In genomic region chr15:88465633-88466219, GRCh38 we compare ENCODE assay signal across 1 cellular context.
TF ChIP-seq lines count a peak whose summit lies in the region.

No MANE protein-coding gene starts in this region.

TF ChIP-seq in HepG2, 621 proteins besides CTCF, POLR2A, EP300 and RAD21 (continued from another document and continues in another):
- TF ChIP-seq ZNF18 (CRISPR knock-in tag; IDR thresholded peaks at IDR 0.05; ENCODE audit: insufficient replicate concordance) = no peak
- TF ChIP-seq PRPF4 (IDR thresholded peaks at IDR 0.05; ENCODE audit: low read depth, low read length, poor library complexity, severe bottlenecking) = no peak
- no peak for TF ChIP-seq ZNF276 (CRISPR knock-in tag; IDR thresholded peaks at IDR 0.05; ENCODE audit: low read depth)
- TF ChIP-seq ZFP36L2 (CRISPR knock-in tag; IDR thresholded peaks at IDR 0.05) = no peak
- no peak for TF ChIP-seq GZF1 (CRISPR knock-in tag; IDR thresholded peaks at IDR 0.05)
- peak; percentile 96 for TF ChIP-seq NR2F6 (IDR thresholded peaks at IDR 0.05)
- TF ChIP-seq NR2F6 (CRISPR knock-in tag; IDR thresholded peaks at IDR 0.05) = peak; percentile 95
- TF ChIP-seq HOXD1 (CRISPR knock-in tag; IDR thresholded peaks at IDR 0.05) = no peak
- peak; percentile 60 for TF ChIP-seq TARDBP (CRISPR knock-in tag; IDR thresholded peaks at IDR 0.05)
- TF ChIP-seq ZNF577 (CRISPR knock-in tag; IDR thresholded peaks at IDR 0.05; ENCODE audit: borderline replicate concordance, low read depth) = no peak
- no peak for TF ChIP-seq STAT6 (CRISPR knock-in tag; IDR thresholded peaks at IDR 0.05; ENCODE audit: borderline replicate concordance)
- peak; percentile 87 for TF ChIP-seq IKZF5 (CRISPR knock-in tag; IDR thresholded peaks at IDR 0.05)
- TF ChIP-seq ZNF17 (CRISPR knock-in tag; IDR thresholded peaks at IDR 0.05) = no peak
- TF ChIP-seq FUBP1 (CRISPR knock-in tag; IDR thresholded peaks at IDR 0.05; ENCODE audit: borderline replicate concordance) = no peak
- no peak for TF ChIP-seq SRF (IDR thresholded peaks at IDR 0.05; ENCODE audit: low read depth, low read length)
- TF ChIP-seq TFAP4 (IDR thresholded peaks at IDR 0.05; ENCODE audit: borderline replicate concordance, low read depth) = peak; percentile 21; the same call in 1 of the 2 replicates
- TF ChIP-seq NCOA5 (CRISPR knock-in tag; IDR thresholded peaks at IDR 0.05) = no peak
- no peak for TF ChIP-seq ARHGAP35 (CRISPR knock-in tag; IDR thresholded peaks at IDR 0.05; ENCODE audit: borderline replicate concordance)
- TF ChIP-seq ERF (CRISPR knock-in tag; IDR thresholded peaks at IDR 0.05) = peak; percentile 53; the same call in 1 of the 2 replicates
- no peak for TF ChIP-seq ZBTB1 (CRISPR knock-in tag; IDR thresholded peaks at IDR 0.05; ENCODE audit: borderline replicate concordance)
- no peak for TF ChIP-seq ZNF383 (CRISPR knock-in tag; IDR thresholded peaks at IDR 0.05; ENCODE audit: borderline replicate concordance)
- no peak for TF ChIP-seq ZNF510 (CRISPR knock-in tag; IDR thresholded peaks at IDR 0.05; ENCODE audit: low read depth)
- no peak for TF ChIP-seq SYNCRIP (IDR thresholded peaks at IDR 0.05; ENCODE audit: insufficient read depth, low read depth, low read length)
- TF ChIP-seq ZNF546 (CRISPR knock-in tag; conservative IDR thresholded peaks at IDR 0.05) = peak; percentile 65; the same call in 1 of the 2 replicates
- TF ChIP-seq GATAD1 (CRISPR knock-in tag; IDR thresholded peaks at IDR 0.05) = peak; percentile 81
- no peak for TF ChIP-seq HNRNPH1 (optimal IDR thresholded peaks at IDR 0.05; ENCODE audit: low read depth, low read length)
- TF ChIP-seq SRSF9 (IDR thresholded peaks at IDR 0.05; ENCODE audit: borderline replicate concordance, insufficient read depth, low read depth, low read length, poor library complexity, severe bottlenecking) = no peak
- no peak for TF ChIP-seq ZNF788 (CRISPR knock-in tag; IDR thresholded peaks at IDR 0.05; ENCODE audit: borderline replicate concordance)
- no peak for TF ChIP-seq MBNL3 (CRISPR knock-in tag; conservative IDR thresholded peaks at IDR 0.05)
- TF ChIP-seq ZNF781 (CRISPR knock-in tag; IDR thresholded peaks at IDR 0.05; ENCODE audit: borderline replicate concordance, not compliant biosample characterization) = no peak
- peak; percentile 36; the same call in 1 of the 2 replicates for TF ChIP-seq SIN3A (IDR thresholded peaks at IDR 0.05; ENCODE audit: borderline replicate concordance, low read depth, low read length)
- no peak for TF ChIP-seq ONECUT2 (CRISPR knock-in tag; IDR thresholded peaks at IDR 0.05)
- no peak for TF ChIP-seq YY1 (IDR thresholded peaks at IDR 0.05; ENCODE audit: insufficient read depth, insufficient replicate concordance, low read depth, low read length)
- peak; percentile 80; the same call in 1 of the 2 replicates for TF ChIP-seq HOMEZ (CRISPR knock-in tag; IDR thresholded peaks at IDR 0.05; ENCODE audit: low read depth)
- TF ChIP-seq XBP1 (CRISPR knock-in tag; IDR thresholded peaks at IDR 0.05) = no peak
- TF ChIP-seq RARA (CRISPR knock-in tag; IDR thresholded peaks at IDR 0.05) = peak; percentile 94
- no peak; the same call in 1 of the 2 replicates for TF ChIP-seq ZFP1 (CRISPR knock-in tag; IDR thresholded peaks at IDR 0.05)
- TF ChIP-seq HDAC6 (IDR thresholded peaks at IDR 0.05; ENCODE audit: low read depth, low read length) = no peak
- no peak for TF ChIP-seq KDM2A (CRISPR knock-in tag; IDR thresholded peaks at IDR 0.05; ENCODE audit: borderline replicate concordance, low read depth)
- 0 out of 2 replicates have a peak, but pooled peaks have one; percentile 24 for TF ChIP-seq PHF8 (CRISPR knock-in tag; IDR thresholded peaks at IDR 0.05)
- TF ChIP-seq ZNF703 (CRISPR knock-in tag; IDR thresholded peaks at IDR 0.05; ENCODE audit: borderline replicate concordance) = no peak
- no peak for TF ChIP-seq U2AF1 (optimal IDR thresholded peaks at IDR 0.05; ENCODE audit: low read depth, low read length)
- TF ChIP-seq ZNF431 (CRISPR knock-in tag; IDR thresholded peaks at IDR 0.05; ENCODE audit: borderline replicate concordance, low read depth) = no peak
- no peak for TF ChIP-seq NFKBIZ (CRISPR knock-in tag; IDR thresholded peaks at IDR 0.05)
- no peak for TF ChIP-seq KLF9 (CRISPR knock-in tag; IDR thresholded peaks at IDR 0.05; ENCODE audit: low read depth)
- TF ChIP-seq ZC3H13 (CRISPR knock-in tag; IDR thresholded peaks at IDR 0.05) = no peak
- no peak for TF ChIP-seq RBM22 (optimal IDR thresholded peaks at IDR 0.05; ENCODE audit: low read length)
- TF ChIP-seq ETV5 (CRISPR knock-in tag; IDR thresholded peaks at IDR 0.05; ENCODE audit: borderline replicate concordance) = peak; percentile 77; the same call in 1 of the 2 replicates
- no peak for TF ChIP-seq ZNF777 (CRISPR knock-in tag; IDR thresholded peaks at IDR 0.05)
- no peak for TF ChIP-seq KDM3A (CRISPR knock-in tag; IDR thresholded peaks at IDR 0.05; ENCODE audit: low read depth)
- TF ChIP-seq MXD4 (CRISPR knock-in tag; IDR thresholded peaks at IDR 0.05) = no peak
- no peak for TF ChIP-seq NCOA1 (CRISPR knock-in tag; IDR thresholded peaks at IDR 0.05)
- TF ChIP-seq BRF2 (CRISPR knock-in tag; IDR thresholded peaks at IDR 0.05) = no peak
- no peak for TF ChIP-seq CENPT (CRISPR knock-in tag; IDR thresholded peaks at IDR 0.05; ENCODE audit: low read depth)
- no peak for TF ChIP-seq ZNF558 (CRISPR knock-in tag; IDR thresholded peaks at IDR 0.05; ENCODE audit: borderline replicate concordance)
- TF ChIP-seq ZFP36L1 (CRISPR knock-in tag; IDR thresholded peaks at IDR 0.05) = peak; percentile 8; the same call in 1 of the 2 replicates
- no peak for TF ChIP-seq KLF13 (CRISPR knock-in tag; IDR thresholded peaks at IDR 0.05)
- no peak for TF ChIP-seq ZNF20 (CRISPR knock-in tag; IDR thresholded peaks at IDR 0.05)
- TF ChIP-seq BRD4 (CRISPR knock-in tag; IDR thresholded peaks at IDR 0.05) = no peak
- TF ChIP-seq ZNF672 (CRISPR knock-in tag; IDR thresholded peaks at IDR 0.05) = no peak
- no peak for TF ChIP-seq KMT2B (CRISPR knock-in tag; IDR thresholded peaks at IDR 0.05)
- no peak for TF ChIP-seq TGIF2 (CRISPR knock-in tag; IDR thresholded peaks at IDR 0.05)
